ENCODE assay signal across 9 cellular contexts in genomic region chr14:31421200-31421599, GRCh38. TPM values are rescaled to one million over a fixed set of nuclear protein-coding genes. Genes with fewer than 3 reads are reported as not detected.
A peak's percentile ranks its signal among the peaks of the same experiment; 100 is the strongest.
DNase-seq lines count a peak whose midpoint lies in the region; ATAC-seq, FAIRE-seq and TF ChIP-seq lines count a peak whose summit lies in the region.
"Had no signal": no experiment of that assay in that cellular context is flagged by ENCODE, and none has a peak within 500 bp of the region (broad histone marks: within the 10 kb centered on the region; RNA-seq: fewer than 3 reads in every experiment).

No MANE protein-coding gene starts in this region.

- H2AFZ ChIP-seq in GM12878 (ENCODE audit: control insufficient read depth, low read depth, low read length): peak overlapping the region; percentile 90

- H3K4me1 Mint-ChIP-seq in CD14-positive monocyte (peaks cover 26% of the 10 kb centered on the region), nephron progenitor cell (peaks cover 17% of the 10 kb centered on the region)

- RAD21 ChIA-PET in GM12878 (lab: Charles Lee; ENCODE audit: unreplicated experiment): interaction anchor here (1.1 to 2.5 kb wide), 4 partner anchors 11 to 213 kb away, joined by 3 to 11 read pairs (median 6); partner anchors contain the start of genes DTD2 and HECTD1

- 71% methylated on average over 5 of the region's 5 CpGs for WGBS in GM12878 (ENCODE audit: insufficient coverage, insufficient replicate concordance, low lambda C conversion rate, missing lambda C conversion rate)

- peaks cover 6 to 11% of the 10 kb centered on the region in 2 donors for H3K36me3 Mint-ChIP-seq in CD14-positive monocyte
- H3K36me3 Mint-ChIP-seq in nephron progenitor cell (ENCODE audit: low read depth): peaks cover 6% of the 10 kb centered on the region

- H3K27ac ChIP-seq in GM12878 (ENCODE audit: control insufficient read depth, insufficient read depth): peak overlapping the region; percentile 67

- H3K79me2 ChIP-seq in GM12878 (ENCODE audit: control insufficient read depth, insufficient read depth, low read length): no peaks in the 10 kb centered on the region; the same call in none of the 2 replicates

- peaks cover 0 to 1% (median 0%) of the 10 kb centered on the region in 3 donors for H3K27me3 Mint-ChIP-seq in CD14-positive monocyte (ENCODE audit: low read depth in 3 of 3)
- peaks cover 3% of the 10 kb centered on the region for H3K27me3 Mint-ChIP-seq in nephron progenitor cell (ENCODE audit: low read depth, poor library complexity)

- SMC1A ChIA-PET in GM12878 (lab: Charles Lee; ENCODE audit: uncharacterized antibody, unreplicated experiment): interaction anchor here (1.0 to 2.7 kb wide), 7 partner anchors 13 to 810 kb away, joined by 3 to 11 read pairs (median 3); partner anchors contain the start of genes DTD2 and HECTD1

- peak overlapping the region; percentile 83 for H3K4me2 ChIP-seq in GM12878 (ENCODE audit: control insufficient read depth, insufficient read depth)

- no peaks in the 10 kb centered on the region for H3K9me3 ChIP-seq in GM12878 (replicated peaks; ENCODE audit: control insufficient read depth, insufficient read depth, low read length)
- H3K9me3 ChIP-seq: colonic mucosa had no signal

- H3K9ac ChIP-seq in GM12878 (ENCODE audit: control insufficient read depth, insufficient read depth, low read length): no peak overlapping the region

- H3K4me3 Mint-ChIP-seq in CD14-positive monocyte (peak overlapping the region; percentile 98), nephron progenitor cell (peak overlapping the region; percentile 86)

- intact Hi-C loops in CD14-positive monocyte (cut with micrococcal nuclease) (loop anchor here in 1 of 2 donors (10.0 kb wide), 1 partner anchor 134 kb away; no protein-coding TSS in a partner anchor), GM12878 (cut with micrococcal nuclease; ENCODE audit: unreplicated experiment) (loop anchor here (5.0 kb wide), 2 partner anchors 36 to 214 kb away; partner anchors contain the start of genes DTD2 and HECTD1)

- peaks cover 0 to 3% (median 0%) of the 10 kb centered on the region in 7 donors for H3K9me3 Mint-ChIP-seq in CD14-positive monocyte
- no peaks in the 10 kb centered on the region for H3K9me3 Mint-ChIP-seq in nephron progenitor cell

- no peak for TF ChIP-seq EP300 in GM12878 (IDR thresholded peaks at IDR 0.05; ENCODE audit: borderline replicate concordance in 1 of 2, control insufficient read depth in 1 of 2, low read depth in 2 of 2, low read length in 2 of 2)

- TF ChIP-seq CTCF in CD14-positive monocyte (IDR thresholded peaks at IDR 0.05) (no peak), GM12878 (IDR thresholded peaks at IDR 0.05 in 2 of 3, conservative IDR thresholded peaks at IDR 0.05 in 1 of 3; ENCODE audit: control insufficient read depth in 2 of 3, extremely low read depth in 1 of 3, insufficient read depth in 1 of 3, low read depth in 3 of 3, low read length in 3 of 3) (no peak), nephron progenitor cell (IDR thresholded peaks at IDR 0.05) (no peak)

- no peaks in the 10 kb centered on the region for H3K4me1 ChIP-seq in GM12878 (ENCODE audit: control insufficient read depth, insufficient read depth, low read length)
- H3K4me1 ChIP-seq: colonic mucosa had no signal

- no peaks in the 10 kb centered on the region for H4K20me1 ChIP-seq in GM12878 (ENCODE audit: control insufficient read depth, insufficient read depth)

- in situ Hi-C loops in GM12878 (cut with MboI): no loop called here

- CTCF ChIA-PET in GM12878 (lab: Yijun Ruan, JAX): interaction anchor here (1.1 to 1.9 kb wide), 3 partner anchors 15 to 47 kb away, joined by 3 to 15 read pairs (median 6); no protein-coding TSS in a partner anchor

- POLR2A ChIA-PET in GM12878 (lab: Charles Lee): interaction anchor here (1.0 to 1.7 kb wide), 5 partner anchors 8 to 158 kb away, joined by 3 to 5 read pairs (median 3); no protein-coding TSS in a partner anchor

- no peaks in the 10 kb centered on the region for H3K36me3 ChIP-seq in GM12878 (ENCODE audit: control insufficient read depth in 2 of 2, insufficient read depth in 2 of 2, low read length in 1 of 2)
- H3K36me3 ChIP-seq: colonic mucosa had no signal

- FAIRE-seq in GM12878 (lab: Jason Lieb, UNC): no peak

- no peak for ATAC-seq in GM12878

- no TSS peak for BruUV-seq in GM12878 (replicated peaks; lab: Mats Ljungman, UMichigan)

- no peaks in the 10 kb centered on the region for H3K27me3 ChIP-seq in GM12878 (replicated peaks in 1 of 2; ENCODE audit: control insufficient read depth in 2 of 2, insufficient read depth in 2 of 2, low read length in 1 of 2)
- H3K27me3 ChIP-seq: colonic mucosa had no signal

- peak overlapping the region; percentile 95 for H3K4me3 ChIP-seq in Jurkat, Clone E6-1 (ENCODE audit: low read length)
- H3K4me3 ChIP-seq in GM12878: peak overlapping the region; percentile 91

- peak overlapping the region in 4 of 7 donors; percentile 86 to 96 (median 94) for H3K27ac Mint-ChIP-seq in CD14-positive monocyte
- no peak overlapping the region for H3K27ac Mint-ChIP-seq in nephron progenitor cell

- DNase-seq in CD14-positive monocyte (ENCODE audit: low spot score) (no peak), GM12878 (ENCODE audit: low read depth, low spot score) (no peak), nephron progenitor cell (no peak), C1 segment of cervical spinal cord (lab: John Stamatoyannopoulos, UW) (no peak), NCI-H1930 (lab: John Stamatoyannopoulos, UW) (no peak), H4 (ENCODE audit: low spot score) (no peak)
- DNase-seq in Jurkat, Clone E6-1 (ENCODE audit: low read depth, low spot score): no peak
- no peak for DNase-seq in stimulated activated CD4-positive, alpha-beta T cell treated with anti-CD3 and anti-CD28 coated beads, Interleukin-4, amount 100 ng/mL, for 24 hours

- no peak for TF ChIP-seq POLR2A in GM12878 (IDR thresholded peaks at IDR 0.05; ENCODE audit: low read depth, low read length)

- TF ChIP-seq RAD21 in GM12878 (IDR thresholded peaks at IDR 0.05; ENCODE audit: insufficient read depth, low read depth, low read length): no peak

TF ChIP-seq in GM12878, 131 proteins besides CTCF, POLR2A, EP300 and RAD21 (continues in another document):
- TF ChIP-seq, protein P1, sequence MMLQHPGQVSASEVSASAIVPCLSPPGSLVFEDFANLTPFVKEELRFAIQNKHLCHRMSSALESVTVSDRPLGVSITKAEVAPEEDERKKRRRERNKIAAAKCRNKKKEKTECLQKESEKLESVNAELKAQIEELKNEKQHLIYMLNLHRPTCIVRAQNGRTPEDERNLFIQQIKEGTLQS (IDR thresholded peaks at IDR 0.05; ENCODE audit: borderline replicate concordance, extremely low read depth, low read depth, low read length): no peak
- no peak for TF ChIP-seq POU2F2 (IDR thresholded peaks at IDR 0.05; ENCODE audit: borderline replicate concordance, low read depth, low read length)
- TF ChIP-seq CHD4 (IDR thresholded peaks at IDR 0.05): no peak
- TF ChIP-seq FOS (IDR thresholded peaks at IDR 0.05; ENCODE audit: borderline replicate concordance, extremely low read depth, insufficient read length): no peak
- TF ChIP-seq, protein P2, sequence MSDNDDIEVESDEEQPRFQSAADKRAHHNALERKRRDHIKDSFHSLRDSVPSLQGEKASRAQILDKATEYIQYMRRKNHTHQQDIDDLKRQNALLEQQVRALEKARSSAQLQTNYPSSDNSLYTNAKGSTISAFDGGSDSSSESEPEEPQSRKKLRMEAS (IDR thresholded peaks at IDR 0.05; ENCODE audit: low read depth, low read length): no peak
- no peak for TF ChIP-seq MYB (IDR thresholded peaks at IDR 0.05; ENCODE audit: borderline replicate concordance, low read depth, low read length)

RNA-seq across cellular contexts. Expression of gene HEATR5A, which starts 0.8 kb away (rescaled TPM):
- 10 to 100 TPM; 16.8 to 21.0 TPM for polyA plus RNA-seq in CD14-positive monocyte
- 8.7 TPM for polyA plus RNA-seq in Jurkat, Clone E6-1 (2012; ENCODE audit: insufficient read depth, insufficient read length)
- total RNA-seq in GM12878 (2013; cell fraction: nucleolus; rRNA removed): 24.3 and 36.7 TPM in 2 replicates
- 9.3 and 11.5 TPM in 2 replicates for total RNA-seq in GM12878 (2014; rRNA removed)
- 9.7 and 10.1 TPM in 2 replicates for total RNA-seq in GM12878 (2014; rRNA removed; fragmentation: Illumina TruSeq; extraction: Trizol)
- total RNA-seq in GM12878 (2021): 11.6 and 13.4 TPM in 2 replicates
- polyA plus RNA-seq in GM12878 (2011; ENCODE audit: low read depth): 4.7 TPM
- polyA plus RNA-seq in GM12878 (2011; rRNA removed): 14.2 and 19.6 TPM in 2 replicates
- 6.5 and 6.7 TPM in 2 replicates for polyA plus RNA-seq in GM12878 (2011; cell fraction: cytosol; rRNA removed)
- polyA plus RNA-seq in GM12878 (2011; cell fraction: nucleus; rRNA removed): 5.0 and 6.2 TPM in 2 replicates
- 4.2 and 6.6 TPM in 2 replicates for polyA plus RNA-seq in GM12878 (2012)
- 6.6 and 8.8 TPM in 2 replicates for polyA plus RNA-seq in GM12878 (2014; fragmentation: Illumina TruSeq; extraction: Trizol)
- 10 to 100 TPM; 25.4 to 37.1 TPM for polyA plus RNA-seq in GM12878 (2014; fragmentation: Nextera tagmentation; extraction: Ambion mirVana)
- polyA plus RNA-seq in GM12878 (2014; rRNA removed): 4.7 and 5.1 TPM in 2 replicates
- polyA plus RNA-seq in GM12878 (2016; fragmentation: Nextera tagmentation; extraction: Ambion mirVana): 10 to 100 TPM; 19.2 to 20.9 TPM
- 18.8 and 22.4 TPM in 2 replicates for polyA minus RNA-seq in GM12878 (2011; rRNA and poly(A)+ RNA removed)
- 5.7 and 5.9 TPM in 2 replicates for polyA minus RNA-seq in GM12878 (2011; cell fraction: cytosol; rRNA and poly(A)+ RNA removed)
- polyA minus RNA-seq in GM12878 (2011; cell fraction: nucleus; rRNA and poly(A)+ RNA removed): 6.8 and 16.1 TPM in 2 replicates
- total RNA-seq in H4 (2014; rRNA removed; shearing (Covaris generic)): 20.1 and 32.9 TPM in 2 replicates

RNA-seq across cellular contexts. Expression of gene DTD2, which starts 36.1 kb away (rescaled TPM):
- polyA plus RNA-seq in CD14-positive monocyte (10 to 100 TPM; 15.0 to 16.6 TPM), GM12878 (2011; rRNA removed) (15.7 and 23.3 TPM in 2 replicates), GM12878 (2014; fragmentation: Illumina TruSeq; extraction: Trizol) (16.2 and 18.5 TPM in 2 replicates), GM12878 (2014; fragmentation: Nextera tagmentation; extraction: Ambion mirVana) (1 to 10 TPM; 4.5 to 5.4 TPM), GM12878 (2014; rRNA removed) (23.3 and 26.0 TPM in 2 replicates), GM12878 (2016; fragmentation: Nextera tagmentation; extraction: Ambion mirVana) (10 to 100 TPM; 12.3 to 12.4 TPM)
- 12.0 TPM for polyA plus RNA-seq in Jurkat, Clone E6-1 (2012; ENCODE audit: insufficient read depth, insufficient read length)
- total RNA-seq in GM12878 (2013; cell fraction: nucleolus; rRNA removed): 24.6 and 25.6 TPM in 2 replicates
- total RNA-seq in GM12878 (2014; rRNA removed) (32.8 and 35.9 TPM in 2 replicates), GM12878 (2014; rRNA removed; fragmentation: Illumina TruSeq; extraction: Trizol) (20.2 and 20.8 TPM in 2 replicates), GM12878 (2021) (22.2 and 22.7 TPM in 2 replicates)
- polyA plus RNA-seq in GM12878 (2011; ENCODE audit: low read depth): 4.9 TPM
- 14.6 and 15.1 TPM in 2 replicates for polyA plus RNA-seq in GM12878 (2011; cell fraction: cytosol; rRNA removed)
- 3.1 and 5.3 TPM in 2 replicates for polyA plus RNA-seq in GM12878 (2011; cell fraction: nucleus; rRNA removed)
- 9.0 and 9.2 TPM in 2 replicates for polyA plus RNA-seq in GM12878 (2012)
- 11.0 and 15.7 TPM in 2 replicates for polyA minus RNA-seq in GM12878 (2011; rRNA and poly(A)+ RNA removed)
- polyA minus RNA-seq in GM12878 (2011; cell fraction: cytosol; rRNA and poly(A)+ RNA removed): 7.8 and 13.9 TPM in 2 replicates
- 8.3 and 13.9 TPM in 2 replicates for polyA minus RNA-seq in GM12878 (2011; cell fraction: nucleus; rRNA and poly(A)+ RNA removed)
- 41.0 and 43.1 TPM in 2 replicates for total RNA-seq in H4 (2014; rRNA removed; shearing (Covaris generic))
